22 cellular contexts compared by ENCODE assay signal in the genomic region with DNA sequence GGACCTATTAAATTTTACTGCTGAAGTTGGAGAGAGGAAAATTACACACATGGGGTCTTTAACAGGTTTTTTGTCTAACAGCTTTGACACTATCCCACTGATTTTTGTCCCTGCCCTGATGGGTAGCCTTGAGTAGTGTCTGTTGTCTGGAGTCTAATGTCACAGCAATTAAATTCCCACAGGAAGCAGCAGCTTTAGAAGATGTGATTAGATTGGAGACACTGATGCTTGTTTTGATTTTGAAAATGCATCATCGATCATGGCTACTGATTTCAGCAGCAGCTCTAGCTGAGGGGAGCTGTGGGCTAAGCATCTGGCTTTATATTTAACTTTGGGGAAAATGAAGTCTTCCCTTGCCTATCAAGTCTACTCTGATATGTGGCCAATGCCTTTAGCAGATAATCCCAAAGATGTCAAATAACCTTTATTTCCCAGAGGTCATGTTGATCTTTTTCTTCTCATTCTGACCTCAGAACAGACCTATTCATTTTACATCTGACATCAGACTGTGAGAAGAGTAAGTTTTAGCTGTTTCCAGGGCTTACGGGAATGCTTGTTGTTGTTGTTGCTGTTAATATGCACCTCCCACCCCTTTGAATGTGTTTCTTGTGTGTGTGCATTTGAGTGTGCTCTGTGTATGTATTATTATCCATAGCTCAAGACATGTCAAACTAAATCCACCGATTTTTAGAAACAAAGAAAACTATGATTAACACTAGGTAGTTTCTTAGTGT.
A peak's percentile ranks its signal among the peaks of the same experiment; 100 is the strongest.
DNase-seq lines count a peak whose midpoint lies in the region; ATAC-seq and TF ChIP-seq lines count a peak whose summit lies in the region.
"Had no signal": no experiment of that assay in that cellular context is flagged by ENCODE, and none has a peak within 500 bp of the region (broad histone marks: within the 10 kb centered on the region; RNA-seq: fewer than 3 reads in every experiment).

No MANE protein-coding gene starts in this region.

- H3K27me3 ChIP-seq in A673 (replicated peaks; ENCODE audit: insufficient read depth, low read depth, low read length, poor library complexity) = no peaks in the 10 kb centered on the region
- no peaks in the 10 kb centered on the region for H3K27me3 ChIP-seq in ectodermal cell (ENCODE audit: control insufficient read depth, insufficient read depth, low read length, poor library complexity, severe bottlenecking)
- H3K27me3 ChIP-seq: MG63 had no signal

- ATAC-seq in mucosa of descending colon = no peak
- ATAC-seq: A549, Panc1 had no signal

- H3K27ac ChIP-seq in A673 (ENCODE audit: low read depth, low read length, poor library complexity, severe bottlenecking) = no peak overlapping the region
- H3K27ac ChIP-seq in ectodermal cell (ENCODE audit: insufficient read depth, low read depth, low read length, poor library complexity, severe bottlenecking) = peak overlapping the region; percentile 18
- H3K27ac ChIP-seq in mesodermal cell (ENCODE audit: low read depth, low read length, severe bottlenecking) = peak overlapping the region; percentile 76
- H3K27ac ChIP-seq: A549, GM23248, KMS-11 had no signal

- BruUV-seq in A673 (replicated peaks; lab: Mats Ljungman, UMichigan) = no TSS peak

- peaks cover 11% of the 10 kb centered on the region for H3K4me1 ChIP-seq in A673 (ENCODE audit: insufficient read depth, low read length, poor library complexity, severe bottlenecking)
- H3K4me1 ChIP-seq in ectodermal cell (ENCODE audit: control insufficient read depth, insufficient read depth, low read length) = peaks cover 15% of the 10 kb centered on the region
- peaks cover 7% of the 10 kb centered on the region for H3K4me1 ChIP-seq in mesodermal cell (ENCODE audit: control insufficient read depth, insufficient read depth, low read length, poor library complexity, severe bottlenecking)
- no peaks in the 10 kb centered on the region for H3K4me1 ChIP-seq in mucosa of descending colon (ENCODE audit: low read depth)
- H3K4me1 ChIP-seq: A549 had no signal

- H3K36me3 ChIP-seq in A673 (ENCODE audit: insufficient read depth, low read length, poor library complexity, severe bottlenecking) (no peaks in the 10 kb centered on the region), ectodermal cell (ENCODE audit: control insufficient read depth, insufficient read depth, low read length) (no peaks in the 10 kb centered on the region), mesodermal cell (ENCODE audit: control insufficient read depth, insufficient read depth, low read length) (no peaks in the 10 kb centered on the region), mucosa of descending colon (ENCODE audit: low read depth) (no peaks in the 10 kb centered on the region)
- H3K36me3 ChIP-seq: MG63 had no signal

- no peak overlapping the region for H3K4me3 ChIP-seq in A673 (ENCODE audit: low read depth, low read length, poor library complexity, severe bottlenecking)
- H3K4me3 ChIP-seq in ectodermal cell (ENCODE audit: insufficient read depth, low read depth, low read length) = no peak overlapping the region
- H3K4me3 ChIP-seq in mesodermal cell (ENCODE audit: extremely low read depth, insufficient read depth, low read length, poor library complexity, severe bottlenecking) = no peak overlapping the region
- no peak overlapping the region for H3K4me3 ChIP-seq in mucosa of descending colon
- H3K4me3 ChIP-seq: A549, GM23248, MG63 had no signal

- POLR2A ChIA-PET in A673 (lab: Charles Lee; ENCODE audit: low non-redundant PET) = no interaction called here

- H3K9me3 ChIP-seq in A673 (ENCODE audit: low read depth, low read length, poor library complexity, severe bottlenecking) (no peaks in the 10 kb centered on the region), ectodermal cell (ENCODE audit: control insufficient read depth, low read length) (no peaks in the 10 kb centered on the region), mesodermal cell (ENCODE audit: control insufficient read depth, low read length) (no peaks in the 10 kb centered on the region), mucosa of descending colon (no peaks in the 10 kb centered on the region)
- H3K9me3 ChIP-seq: A549, MG63 had no signal

- WGBS in ectodermal cell, 2 experiments = 96 to 98% methylated on average over 1 to 2 of the region's 3 CpGs
- 83 to 100% methylated on average over 1 of the region's 3 CpGs for WGBS in mesodermal cell (ENCODE audit: insufficient coverage in 2 of 2), 2 experiments

- TF ChIP-seq CTCF in A673 (conservative IDR thresholded peaks at IDR 0.05; ENCODE audit: low read depth, low read length) = no peak
- no peak for TF ChIP-seq CTCF in mucosa of descending colon (IDR thresholded peaks at IDR 0.05)

- intact Hi-C loops in A673 (cut with micrococcal nuclease; ENCODE audit: unreplicated experiment) (no loop called here), mucosa of descending colon (cut with DNase I, micrococcal nuclease) (no loop called here)

- CTCF ChIA-PET in A673 (lab: Charles Lee) = no interaction called here

- DNase-seq in A673 (ENCODE audit: low spot score) (peak; percentile 32), NCI-H69 (lab: John Stamatoyannopoulos, UW) (peak; percentile 69), CD1c-positive myeloid dendritic cell (ENCODE audit: extremely low spot score) (no peak), mucosa of descending colon (no peak), C1 segment of cervical spinal cord (lab: John Stamatoyannopoulos, UW) (no peak)
- DNase-seq in activated CD4-positive, alpha-beta T cell treated with anti-CD3 and anti-CD28 coated beads for 4 hours = no peak
- DNase-seq: AML-193; CD4-positive, alpha-beta memory T cell; DND-41; GDM1; GM23248; HFFc6; MG63; NCI-H1105; NCI-H187 treated with DMSO at 0.1 percent for 48 hours; NCI-H2227 treated with DMSO at 0.1 percent for 48 hours; Right ventricle myocardium superior had no signal

Comparison
In these comparisons a context has a peak if more than half of its experiments do, and no peak if none do; other contexts are left out.
1. DNase-seq: peak in A673 (single experiment) and NCI-H69 (single experiment); none in activated CD4-positive, alpha-beta T cell treated with anti-CD3 and anti-CD28 coated beads for 4 hours (0 of 2), CD1c-positive myeloid dendritic cell (single experiment), mucosa of descending colon (0 of 3) and C1 segment of cervical spinal cord (0 of 14).